21 cellular contexts compared by ENCODE assay signal in genomic region chr22:23023294-23023693, GRCh38. TPM values are rescaled to one million over a fixed set of nuclear protein-coding genes. Genes with fewer than 3 reads are reported as not detected.
"Had no signal": no experiment of that assay in that cellular context is flagged by ENCODE, and none has a peak within 500 bp of the region (broad histone marks: within the 10 kb centered on the region; RNA-seq: fewer than 3 reads in every experiment).

No MANE protein-coding gene starts in this region.

- DNase-seq: effector memory CD8-positive, alpha-beta T cell; erythroblast; foreskin melanocyte; head of caudate nucleus; naive thymus-derived CD4-positive, alpha-beta T cell; nephron progenitor cell; posterior cingulate gyrus; spleen; stimulated activated CD4-positive, alpha-beta T cell treated with anti-CD3 and anti-CD28 coated beads, Interleukin-15, amount 100 ng/mL, for 24 hours; stimulated activated CD4-positive, alpha-beta T cell treated with anti-CD3 and anti-CD28 coated beads, Interleukin-1b, Interleukin-23, amount 100 ng/mL, for 48 hours; stimulated activated CD4-positive, alpha-beta T cell treated with anti-CD3 and anti-CD28 coated beads, Interleukin-4, amount 100 ng/mL, for 24 hours; stimulated activated naive CD8-positive, alpha-beta T cell treated with anti-CD3 and anti-CD28 coated beads, Interleukin-15, amount 100 ng/mL, for 72 hours; testis; upper lobe of right lung had no signal

- H3K4me1 ChIP-seq: spleen, testis, tibial nerve, upper lobe of right lung, vagina had no signal

- H3K36me3 ChIP-seq: neutrophil, spleen, tibial nerve, upper lobe of right lung, vagina had no signal

- H3K4me3 Mint-ChIP-seq: dendritic cell treated with granulocyte-macrophage colony-stimulating factor and Interleukin-4, amounts not matched to agents 40 ng/mL and 50 ng/mL, for 4 days; effector memory CD8-positive, alpha-beta T cell; naive thymus-derived CD4-positive, alpha-beta T cell; nephron progenitor cell; stimulated activated memory B cell treated with anti-CD40 and anti-IgM and Interleukin-4, amounts not matched to agents 10 μg/mL and 1 μg/mL and 100 μg/mL, for 72 hours; stimulated activated naive CD8-positive, alpha-beta T cell treated with anti-CD3 and anti-CD28 coated beads, Interleukin-15, amount 100 ng/mL, for 72 hours had no signal

- H3K4me2 ChIP-seq: hepatocyte had no signal

- H3K27me3 Mint-ChIP-seq: dendritic cell treated with granulocyte-macrophage colony-stimulating factor and Interleukin-4, amounts not matched to agents 40 ng/mL and 50 ng/mL, for 4 days; stimulated activated memory B cell treated with anti-CD40 and anti-IgM and Interleukin-4, amounts not matched to agents 10 μg/mL and 1 μg/mL and 100 μg/mL, for 72 hours; stimulated activated naive CD8-positive, alpha-beta T cell treated with anti-CD3 and anti-CD28 coated beads, Interleukin-15, amount 100 ng/mL, for 72 hours had no signal

- H3K9me3 Mint-ChIP-seq: dendritic cell treated with granulocyte-macrophage colony-stimulating factor and Interleukin-4, amounts not matched to agents 40 ng/mL and 50 ng/mL, for 4 days; effector memory CD8-positive, alpha-beta T cell had no signal

- H3K27me3 ChIP-seq: hepatocyte, neutrophil, spleen, testis, tibial nerve, upper lobe of right lung, vagina had no signal

- H3K9me3 ChIP-seq: neutrophil, testis, tibial nerve, upper lobe of right lung, vagina had no signal

- H3K4me1 Mint-ChIP-seq: naive thymus-derived CD4-positive, alpha-beta T cell; nephron progenitor cell; stimulated activated naive CD8-positive, alpha-beta T cell treated with anti-CD3 and anti-CD28 coated beads, Interleukin-15, amount 100 ng/mL, for 72 hours had no signal

- H3K27ac ChIP-seq: hepatocyte, neutrophil, spleen, testis, tibial nerve, upper lobe of right lung, vagina had no signal

- H2AFZ ChIP-seq: hepatocyte had no signal

- H3K4me3 ChIP-seq: hepatocyte, spleen, testis, tibial nerve, upper lobe of right lung, vagina had no signal

- H3K27ac Mint-ChIP-seq: dendritic cell treated with granulocyte-macrophage colony-stimulating factor and Interleukin-4, amounts not matched to agents 40 ng/mL and 50 ng/mL, for 4 days; effector memory CD8-positive, alpha-beta T cell; naive thymus-derived CD4-positive, alpha-beta T cell; nephron progenitor cell; stimulated activated memory B cell treated with anti-CD40 and anti-IgM and Interleukin-4, amounts not matched to agents 10 μg/mL and 1 μg/mL and 100 μg/mL, for 72 hours; stimulated activated naive CD8-positive, alpha-beta T cell treated with anti-CD3 and anti-CD28 coated beads, Interleukin-15, amount 100 ng/mL, for 72 hours had no signal

- ATAC-seq: effector memory CD8-positive, alpha-beta T cell; naive thymus-derived CD4-positive, alpha-beta T cell; sciatic nerve; stimulated activated memory B cell treated with anti-CD40 and anti-IgM and Interleukin-4, amounts not matched to agents 10 μg/mL and 1 μg/mL and 100 μg/mL, for 72 hours; stimulated activated naive CD8-positive, alpha-beta T cell treated with anti-CD3 and anti-CD28 coated beads, Interleukin-15, amount 100 ng/mL, for 72 hours; upper lobe of right lung had no signal

RNA-seq across cellular contexts. Expression of gene GNAZ, which starts 47.0 kb away (rescaled TPM):
- polyA plus RNA-seq: naive thymus-derived CD4-positive, alpha-beta T cell had no signal
